ENCODE assay signal across 1 cellular context in the genomic region with DNA sequence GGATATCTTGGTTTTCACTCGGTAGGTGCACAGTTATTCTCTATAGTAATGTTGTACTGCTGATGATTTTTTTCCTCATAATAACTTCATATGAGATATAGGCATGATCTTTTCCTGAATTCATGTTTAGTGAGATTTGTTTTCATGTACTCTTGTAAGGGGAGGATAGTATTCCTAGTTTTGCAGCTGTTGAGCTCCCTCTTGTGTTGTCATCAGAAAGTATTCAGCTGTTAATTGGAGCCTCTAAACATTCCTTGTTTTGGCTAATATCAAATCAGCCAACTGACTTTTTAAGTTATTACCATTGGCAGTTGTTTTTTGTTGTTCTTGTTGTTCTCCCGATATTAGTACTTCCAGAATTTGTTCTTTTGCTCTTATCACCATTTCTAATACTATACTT.
TF ChIP-seq lines count a peak whose summit lies in the region.

No MANE protein-coding gene starts in this region.

TF ChIP-seq in WTC11, 78 proteins besides CTCF, POLR2A, EP300 and RAD21 (continued from another document):
- TF ChIP-seq, protein P1, sequence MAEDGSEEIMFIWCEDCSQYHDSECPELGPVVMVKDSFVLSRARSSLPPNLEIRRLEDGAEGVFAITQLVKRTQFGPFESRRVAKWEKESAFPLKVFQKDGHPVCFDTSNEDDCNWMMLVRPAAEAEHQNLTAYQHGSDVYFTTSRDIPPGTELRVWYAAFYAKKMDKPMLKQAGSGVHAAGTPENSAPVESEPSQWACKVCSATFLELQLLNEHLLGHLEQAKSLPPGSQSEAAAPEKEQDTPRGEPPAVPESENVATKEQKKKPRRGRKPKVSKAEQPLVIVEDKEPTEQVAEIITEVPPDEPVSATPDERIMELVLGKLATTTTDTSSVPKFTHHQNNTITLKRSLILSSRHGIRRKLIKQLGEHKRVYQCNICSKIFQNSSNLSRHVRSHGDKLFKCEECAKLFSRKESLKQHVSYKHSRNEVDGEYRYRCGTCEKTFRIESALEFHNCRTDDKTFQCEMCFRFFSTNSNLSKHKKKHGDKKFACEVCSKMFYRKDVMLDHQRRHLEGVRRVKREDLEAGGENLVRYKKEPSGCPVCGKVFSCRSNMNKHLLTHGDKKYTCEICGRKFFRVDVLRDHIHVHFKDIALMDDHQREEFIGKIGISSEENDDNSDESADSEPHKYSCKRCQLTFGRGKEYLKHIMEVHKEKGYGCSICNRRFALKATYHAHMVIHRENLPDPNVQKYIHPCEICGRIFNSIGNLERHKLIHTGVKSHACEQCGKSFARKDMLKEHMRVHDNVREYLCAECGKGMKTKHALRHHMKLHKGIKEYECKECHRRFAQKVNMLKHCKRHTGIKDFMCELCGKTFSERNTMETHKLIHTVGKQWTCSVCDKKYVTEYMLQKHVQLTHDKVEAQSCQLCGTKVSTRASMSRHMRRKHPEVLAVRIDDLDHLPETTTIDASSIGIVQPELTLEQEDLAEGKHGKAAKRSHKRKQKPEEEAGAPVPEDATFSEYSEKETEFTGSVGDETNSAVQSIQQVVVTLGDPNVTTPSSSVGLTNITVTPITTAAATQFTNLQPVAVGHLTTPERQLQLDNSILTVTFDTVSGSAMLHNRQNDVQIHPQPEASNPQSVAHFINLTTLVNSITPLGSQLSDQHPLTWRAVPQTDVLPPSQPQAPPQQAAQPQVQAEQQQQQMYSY (CRISPR knock-in tag; IDR thresholded peaks at IDR 0.05): no peak
- TF ChIP-seq ZNF416 (CRISPR knock-in tag; IDR thresholded peaks at IDR 0.05): no peak
- TF ChIP-seq, protein P2, sequence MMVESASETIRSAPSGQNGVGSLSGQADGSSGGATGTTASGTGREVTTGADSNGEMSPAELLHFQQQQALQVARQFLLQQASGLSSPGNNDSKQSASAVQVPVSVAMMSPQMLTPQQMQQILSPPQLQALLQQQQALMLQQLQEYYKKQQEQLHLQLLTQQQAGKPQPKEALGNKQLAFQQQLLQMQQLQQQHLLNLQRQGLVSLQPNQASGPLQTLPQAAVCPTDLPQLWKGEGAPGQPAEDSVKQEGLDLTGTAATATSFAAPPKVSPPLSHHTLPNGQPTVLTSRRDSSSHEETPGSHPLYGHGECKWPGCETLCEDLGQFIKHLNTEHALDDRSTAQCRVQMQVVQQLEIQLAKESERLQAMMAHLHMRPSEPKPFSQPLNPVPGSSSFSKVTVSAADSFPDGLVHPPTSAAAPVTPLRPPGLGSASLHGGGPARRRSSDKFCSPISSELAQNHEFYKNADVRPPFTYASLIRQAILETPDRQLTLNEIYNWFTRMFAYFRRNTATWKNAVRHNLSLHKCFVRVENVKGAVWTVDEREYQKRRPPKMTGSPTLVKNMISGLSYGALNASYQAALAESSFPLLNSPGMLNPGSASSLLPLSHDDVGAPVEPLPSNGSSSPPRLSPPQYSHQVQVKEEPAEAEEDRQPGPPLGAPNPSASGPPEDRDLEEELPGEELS (CRISPR knock-in tag; IDR thresholded peaks at IDR 0.05): no peak
- no peak for TF ChIP-seq ZNF232 (CRISPR knock-in tag; IDR thresholded peaks at IDR 0.05)
- TF ChIP-seq, protein P3, sequence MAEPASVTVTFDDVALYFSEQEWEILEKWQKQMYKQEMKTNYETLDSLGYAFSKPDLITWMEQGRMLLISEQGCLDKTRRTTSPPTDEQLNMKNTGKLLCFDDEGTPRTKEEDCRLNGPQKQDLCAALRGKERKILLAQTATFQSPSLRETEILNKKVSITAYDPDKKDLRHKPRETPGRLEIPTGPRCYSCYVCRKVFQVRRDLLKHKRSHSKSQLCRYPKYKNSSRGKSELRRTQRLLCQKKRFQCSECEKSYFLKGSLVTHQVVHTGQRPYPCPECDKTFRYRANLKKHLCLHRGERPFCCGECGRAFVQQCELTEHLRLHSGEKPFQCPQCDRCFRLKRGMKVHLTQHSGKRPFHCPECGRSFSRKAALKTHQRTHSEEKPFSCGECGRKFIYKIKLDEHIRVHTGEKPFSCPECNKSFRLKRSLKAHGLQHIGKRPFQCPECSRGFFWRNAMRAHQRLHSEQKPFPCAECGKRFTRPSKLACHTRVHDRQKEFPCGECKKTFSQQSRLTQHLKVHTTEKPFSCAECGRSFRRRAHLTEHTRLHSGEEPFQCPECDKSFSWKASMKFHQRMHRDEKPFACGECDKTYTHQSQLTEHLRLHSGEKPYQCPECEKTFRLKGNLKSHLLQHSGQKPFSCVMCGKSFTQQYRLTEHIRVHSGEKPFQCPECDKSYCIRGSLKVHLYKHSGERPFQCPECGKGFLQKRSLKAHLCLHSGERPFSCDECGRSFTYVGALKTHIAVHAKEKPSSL (CRISPR knock-in tag; conservative IDR thresholded peaks at IDR 0.05): no peak
- no peak for TF ChIP-seq ETV6 (CRISPR knock-in tag; IDR thresholded peaks at IDR 0.05)
TF ChIP-seq in WTC11: peak in this region for 0.
